Comparison of ENCODE assay signal across 21 cellular contexts in the genomic region with DNA sequence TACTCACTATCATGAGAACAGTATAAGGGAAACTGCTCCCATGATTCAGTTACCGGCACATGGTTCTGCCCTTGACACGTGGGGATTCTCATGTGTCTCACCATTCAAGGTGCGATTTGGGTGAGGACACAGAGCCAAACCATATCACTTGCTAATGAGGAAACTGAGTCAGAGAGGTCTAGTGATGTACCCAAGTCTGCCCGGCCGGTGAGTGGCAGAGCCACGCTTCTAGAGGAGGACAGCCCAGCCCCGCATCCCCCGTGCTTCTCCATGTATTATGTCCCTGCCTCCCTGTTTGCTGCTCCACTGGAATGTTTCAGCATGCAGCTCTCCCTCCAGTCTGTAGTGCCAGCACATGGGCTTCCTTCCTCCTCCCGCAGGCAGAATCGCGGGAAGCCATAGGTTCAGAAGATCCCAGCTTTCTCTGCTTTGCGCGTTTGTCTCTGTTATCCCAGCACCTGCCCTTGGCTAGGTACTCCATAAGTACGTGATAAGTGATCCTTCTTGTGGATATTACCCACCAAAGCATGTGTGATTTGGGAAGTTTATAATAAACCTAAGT.
DNase-seq lines count a peak whose midpoint lies in the region; ATAC-seq and TF ChIP-seq lines count a peak whose summit lies in the region.
"Had no signal": no experiment of that assay in that cellular context is flagged by ENCODE, and none has a peak within 500 bp of the region (broad histone marks: within the 10 kb centered on the region; RNA-seq: fewer than 3 reads in every experiment).

No MANE protein-coding gene starts in this region.

- TF ChIP-seq EP300 in tibial nerve (IDR thresholded peaks at IDR 0.05) = no peak

- H3K4me3 Mint-ChIP-seq in stimulated activated naive CD8-positive, alpha-beta T cell treated with anti-CD3 and anti-CD28 coated beads, Interleukin-15, Interleukin-2, amounts not matched to agents 100 ng/mL and 50 ng/mL, for 24 hours = no peak overlapping the region
- H3K4me3 Mint-ChIP-seq in stimulated activated naive CD8-positive, alpha-beta T cell treated with anti-CD3 and anti-CD28 coated beads, Interleukin-15, amount 100 ng/mL, for 72 hours = no peak overlapping the region
- H3K4me3 Mint-ChIP-seq in activated naive CD8-positive, alpha-beta T cell treated with anti-CD3 and anti-CD28 coated beads, Interleukin-2, amount 50 U/mL, for 24 hours = no peak overlapping the region
- H3K4me3 Mint-ChIP-seq: activated CD4-positive, alpha-beta memory T cell treated with anti-CD3 and anti-CD28 coated beads, Interleukin-2, amount 10 ng/mL, durations not matched to agents 7 days and 5 days; dendritic cell treated with granulocyte-macrophage colony-stimulating factor and Interleukin-4, amounts not matched to agents 40 ng/mL and 50 ng/mL, for 4 days; memory B cell; natural killer cell had no signal

- no peak for TF ChIP-seq POLR2A in vagina (IDR thresholded peaks at IDR 0.05)
- no peak for TF ChIP-seq POLR2A in tibial nerve (IDR thresholded peaks at IDR 0.05)

- H3K9me3 ChIP-seq in mesodermal cell (ENCODE audit: control insufficient read depth, low read length) (no peaks in the 10 kb centered on the region), vagina (no peaks in the 10 kb centered on the region), tibial nerve (no peaks in the 10 kb centered on the region)

- H3K27ac Mint-ChIP-seq in stimulated activated naive CD8-positive, alpha-beta T cell treated with anti-CD3 and anti-CD28 coated beads, Interleukin-15, Interleukin-2, amounts not matched to agents 100 ng/mL and 50 ng/mL, for 24 hours = peak overlapping the region; percentile 12
- no peak overlapping the region for H3K27ac Mint-ChIP-seq in stimulated activated naive CD8-positive, alpha-beta T cell treated with anti-CD3 and anti-CD28 coated beads, Interleukin-15, amount 100 ng/mL, for 72 hours
- H3K27ac Mint-ChIP-seq in activated naive CD8-positive, alpha-beta T cell treated with anti-CD3 and anti-CD28 coated beads, Interleukin-2, amount 50 U/mL, for 24 hours = peak overlapping the region; percentile 63
- H3K27ac Mint-ChIP-seq: dendritic cell treated with granulocyte-macrophage colony-stimulating factor and Interleukin-4, amounts not matched to agents 40 ng/mL and 50 ng/mL, for 4 days; memory B cell; natural killer cell had no signal

- WGBS in mesodermal cell (ENCODE audit: insufficient coverage in 2 of 2), 2 experiments = 84 to 89% methylated on average over 11 to 13 of the region's 14 CpGs
- 93 to 96% methylated on average over 14 of the region's 14 CpGs for whole genome bisulfite sequencing in tibial nerve, 2 donors

- no peaks in the 10 kb centered on the region for H3K27me3 Mint-ChIP-seq in stimulated activated naive CD8-positive, alpha-beta T cell treated with anti-CD3 and anti-CD28 coated beads, Interleukin-15, Interleukin-2, amounts not matched to agents 100 ng/mL and 50 ng/mL, for 24 hours
- H3K27me3 Mint-ChIP-seq in stimulated activated naive CD8-positive, alpha-beta T cell treated with anti-CD3 and anti-CD28 coated beads, Interleukin-15, amount 100 ng/mL, for 72 hours = no peaks in the 10 kb centered on the region
- H3K27me3 Mint-ChIP-seq in activated naive CD8-positive, alpha-beta T cell treated with anti-CD3 and anti-CD28 coated beads, Interleukin-2, amount 50 U/mL, for 24 hours = peaks cover 2% of the 10 kb centered on the region
- H3K27me3 Mint-ChIP-seq: activated CD4-positive, alpha-beta memory T cell treated with anti-CD3 and anti-CD28 coated beads, Interleukin-2, amount 10 ng/mL, durations not matched to agents 7 days and 5 days; dendritic cell treated with granulocyte-macrophage colony-stimulating factor and Interleukin-4, amounts not matched to agents 40 ng/mL and 50 ng/mL, for 4 days; memory B cell had no signal

- H3K9me3 Mint-ChIP-seq in stimulated activated naive CD8-positive, alpha-beta T cell treated with anti-CD3 and anti-CD28 coated beads, Interleukin-15, Interleukin-2, amounts not matched to agents 100 ng/mL and 50 ng/mL, for 24 hours = no peaks in the 10 kb centered on the region
- no peaks in the 10 kb centered on the region for H3K9me3 Mint-ChIP-seq in stimulated activated naive CD8-positive, alpha-beta T cell treated with anti-CD3 and anti-CD28 coated beads, Interleukin-15, amount 100 ng/mL, for 72 hours
- no peaks in the 10 kb centered on the region for H3K9me3 Mint-ChIP-seq in activated naive CD8-positive, alpha-beta T cell treated with anti-CD3 and anti-CD28 coated beads, Interleukin-2, amount 50 U/mL, for 24 hours
- H3K9me3 Mint-ChIP-seq: activated CD4-positive, alpha-beta memory T cell treated with anti-CD3 and anti-CD28 coated beads, Interleukin-2, amount 10 ng/mL, durations not matched to agents 7 days and 5 days; dendritic cell treated with granulocyte-macrophage colony-stimulating factor and Interleukin-4, amounts not matched to agents 40 ng/mL and 50 ng/mL, for 4 days; memory B cell; natural killer cell had no signal

- H3K36me3 Mint-ChIP-seq in stimulated activated naive CD8-positive, alpha-beta T cell treated with anti-CD3 and anti-CD28 coated beads, Interleukin-15, Interleukin-2, amounts not matched to agents 100 ng/mL and 50 ng/mL, for 24 hours (ENCODE audit: low read depth) = peaks cover 59% of the 10 kb centered on the region
- H3K36me3 Mint-ChIP-seq in activated naive CD8-positive, alpha-beta T cell treated with anti-CD3 and anti-CD28 coated beads, Interleukin-2, amount 50 U/mL, for 24 hours (ENCODE audit: low read depth) = peaks cover 47% of the 10 kb centered on the region

- peaks cover 64% of the 10 kb centered on the region for H3K4me1 Mint-ChIP-seq in stimulated activated naive CD8-positive, alpha-beta T cell treated with anti-CD3 and anti-CD28 coated beads, Interleukin-15, Interleukin-2, amounts not matched to agents 100 ng/mL and 50 ng/mL, for 24 hours (ENCODE audit: low read depth)
- peaks cover 59% of the 10 kb centered on the region for H3K4me1 Mint-ChIP-seq in stimulated activated naive CD8-positive, alpha-beta T cell treated with anti-CD3 and anti-CD28 coated beads, Interleukin-15, amount 100 ng/mL, for 72 hours
- peaks cover 61% of the 10 kb centered on the region for H3K4me1 Mint-ChIP-seq in activated naive CD8-positive, alpha-beta T cell treated with anti-CD3 and anti-CD28 coated beads, Interleukin-2, amount 50 U/mL, for 24 hours

- TF ChIP-seq CTCF in vagina (IDR thresholded peaks at IDR 0.05) = no peak
- no peak for TF ChIP-seq CTCF in tibial nerve (IDR thresholded peaks at IDR 0.05)

- DNase-seq in stimulated activated naive CD8-positive, alpha-beta T cell treated with anti-CD3 and anti-CD28 coated beads, Interleukin-15, amount 100 ng/mL, for 72 hours = no peak
- no peak for DNase-seq in activated naive CD8-positive, alpha-beta T cell treated with anti-CD3 and anti-CD28 coated beads, Interleukin-2, amount 50 U/mL, for 24 hours
- DNase-seq in vagina (ENCODE audit: extremely low spot score in 2 of 2) (no peak), tibial nerve (ENCODE audit: low spot score in 2 of 2) (no peak)
- DNase-seq: activated CD4-positive, alpha-beta memory T cell treated with anti-CD3 and anti-CD28 coated beads, Interleukin-2, amount 10 ng/mL, durations not matched to agents 7 days and 5 days; activated CD4-positive, CD25-positive, alpha-beta regulatory T cell; foreskin melanocyte; kidney; natural killer cell; NCI-H187; NCI-H510A; stimulated activated naive CD4-positive, alpha-beta T cell; T1000 had no signal

- peaks cover 18% of the 10 kb centered on the region for H3K4me1 ChIP-seq in mesodermal cell (ENCODE audit: control insufficient read depth, insufficient read depth, low read length, poor library complexity, severe bottlenecking)
- H3K4me1 ChIP-seq in vagina = peaks cover 14% of the 10 kb centered on the region
- H3K4me1 ChIP-seq in tibial nerve = peaks cover 0 to 22% (median 0%) of the 10 kb centered on the region in 4 donors

- H3K4me3 ChIP-seq in mesodermal cell (ENCODE audit: extremely low read depth, insufficient read depth, low read length, poor library complexity, severe bottlenecking) (no peak overlapping the region), vagina (no peak overlapping the region), tibial nerve (no peak overlapping the region)

- no peak for ATAC-seq in stimulated activated naive CD8-positive, alpha-beta T cell treated with anti-CD3 and anti-CD28 coated beads, Interleukin-15, amount 100 ng/mL, for 72 hours
- no peak for ATAC-seq in activated naive CD8-positive, alpha-beta T cell treated with anti-CD3 and anti-CD28 coated beads, Interleukin-2, amount 50 U/mL, for 24 hours
- ATAC-seq in GM19397 (IDR thresholded peaks at IDR 0.05; ENCODE audit: unreplicated experiment) = no peak
- no peak for ATAC-seq in HG03280 (IDR thresholded peaks at IDR 0.05; ENCODE audit: unreplicated experiment)
- ATAC-seq: natural killer cell had no signal

- intact Hi-C loops in vagina (cut with DNase I) = no loop called here

- H3K27me3 ChIP-seq in vagina (no peaks in the 10 kb centered on the region), tibial nerve (no peaks in the 10 kb centered on the region)

- H3K36me3 ChIP-seq in mesodermal cell (ENCODE audit: control insufficient read depth, insufficient read depth, low read length) (peaks cover 56% of the 10 kb centered on the region), vagina (peaks cover 0 to 11% of the 10 kb centered on the region in 2 donors), tibial nerve (peaks cover 0 to 87% (median 0%) of the 10 kb centered on the region in 3 donors)

- peak overlapping the region; percentile 82 for H3K27ac ChIP-seq in mesodermal cell (ENCODE audit: low read depth, low read length, severe bottlenecking)
- H3K27ac ChIP-seq in vagina = peak overlapping the region; percentile 65
- H3K27ac ChIP-seq in tibial nerve = peak overlapping the region in 2 of 4 donors; percentile 72 to 82
- H3K27ac ChIP-seq: KMS-11, SK-N-MC had no signal

Comparison
In these comparisons a context has a peak if more than half of its experiments do, and no peak if none do; other contexts are left out.
1. H3K27ac Mint-ChIP-seq: peak in stimulated activated naive CD8-positive, alpha-beta T cell treated with anti-CD3 and anti-CD28 coated beads, Interleukin-15, Interleukin-2, amounts not matched to agents 100 ng/mL and 50 ng/mL, for 24 hours (single experiment) and activated naive CD8-positive, alpha-beta T cell treated with anti-CD3 and anti-CD28 coated beads, Interleukin-2, amount 50 U/mL, for 24 hours (single experiment); none in stimulated activated naive CD8-positive, alpha-beta T cell treated with anti-CD3 and anti-CD28 coated beads, Interleukin-15, amount 100 ng/mL, for 72 hours (0 of 2).